In genomic region chr16:86072328-86073102, GRCh38 we compare ENCODE assay signal across 8 cellular contexts.
DNase-seq lines count a peak whose midpoint lies in the region; ATAC-seq and TF ChIP-seq lines count a peak whose summit lies in the region.

No MANE protein-coding gene starts in this region.

- no peak overlapping the region for H2AFZ ChIP-seq in Loucy (ENCODE audit: low read length)

- peak overlapping the region in 1 of 2 donors; percentile 50 for H3K27ac ChIP-seq in lung (ENCODE audit: low read depth in 1 of 2, low read length in 1 of 2)

- 45 to 52% methylated on average over 21 of the region's 21 CpGs for WGBS in lung, 2 donors

- no peak overlapping the region for H3K27ac Mint-ChIP-seq in T-helper 2 cell treated with Interferon-gamma antibody and Interleukin-4, amounts not matched to agents 5 μg/mL and 100 μg/mL, for 36 hours

- H3K4me1 Mint-ChIP-seq in T-helper 2 cell treated with Interferon-gamma antibody and Interleukin-4, amounts not matched to agents 5 μg/mL and 100 μg/mL, for 36 hours (ENCODE audit: low read depth): peaks cover 3% of the 10 kb centered on the region

- H3K9me3 Mint-ChIP-seq in T-helper 2 cell treated with Interferon-gamma antibody and Interleukin-4, amounts not matched to agents 5 μg/mL and 100 μg/mL, for 36 hours: no peaks in the 10 kb centered on the region

- no peaks in the 10 kb centered on the region for H3K4me1 ChIP-seq in Loucy (ENCODE audit: insufficient read depth, low read length, poor library complexity, severe bottlenecking)
- H3K4me1 ChIP-seq in lung (ENCODE audit: control insufficient read depth in 2 of 2, insufficient read depth in 2 of 2, low read length in 2 of 2): peaks cover 0 to 3% of the 10 kb centered on the region in 2 donors

- H3K4me3 Mint-ChIP-seq in T-helper 2 cell treated with Interferon-gamma antibody and Interleukin-4, amounts not matched to agents 5 μg/mL and 100 μg/mL, for 36 hours: no peak overlapping the region

- no peaks in the 10 kb centered on the region for H3K36me3 Mint-ChIP-seq in T-helper 2 cell treated with Interferon-gamma antibody and Interleukin-4, amounts not matched to agents 5 μg/mL and 100 μg/mL, for 36 hours (ENCODE audit: low read depth)

- no peaks in the 10 kb centered on the region for H3K36me3 ChIP-seq in GM06990 (ENCODE audit: control insufficient read depth, insufficient read depth, low read length)
- no peaks in the 10 kb centered on the region for H3K36me3 ChIP-seq in Loucy (ENCODE audit: insufficient read depth, low read length)
- no peaks in the 10 kb centered on the region for H3K36me3 ChIP-seq in lung (ENCODE audit: control insufficient read depth in 2 of 2, insufficient read depth in 2 of 2, low read length in 2 of 2)

- no peaks in the 10 kb centered on the region for H4K20me1 ChIP-seq in Loucy (ENCODE audit: insufficient read depth, low read length, poor library complexity, severe bottlenecking)

- H3K4me2 ChIP-seq in Loucy (ENCODE audit: low read depth, low read length, poor library complexity, severe bottlenecking): no peak overlapping the region

- H3K9me3 ChIP-seq in Loucy (ENCODE audit: insufficient read depth, low read depth, low read length): no peaks in the 10 kb centered on the region
- no peaks in the 10 kb centered on the region for H3K9me3 ChIP-seq in lung (ENCODE audit: control insufficient read depth in 2 of 2, insufficient read depth in 1 of 2, low read length in 1 of 2)

- H3K9me2 ChIP-seq in Loucy (replicated peaks; ENCODE audit: low read depth, low read length): no peaks in the 10 kb centered on the region

- DNase-seq in GM06990 (ENCODE audit: extremely low read depth, insufficient read length) (no peak), dermis blood vessel endothelial cell (peak; percentile 87), lung (ENCODE audit: low spot score) (peak; percentile 50)
- DNase-seq in T-helper 2 cell treated with Interferon-gamma antibody and Interleukin-4, amounts not matched to agents 5 μg/mL and 100 μg/mL, for 36 hours (ENCODE audit: low spot score): peak; percentile 13
- DNase-seq in stimulated activated naive CD4-positive, alpha-beta T cell treated with Interleukin-2 at 50 U/mL for 16 hours (lab: John Stamatoyannopoulos, UW): peak; percentile 7

- no peaks in the 10 kb centered on the region for H3F3A ChIP-seq in Loucy (ENCODE audit: low read depth)

- TF ChIP-seq CTCF in GM06990 (IDR thresholded peaks at IDR 0.05; ENCODE audit: insufficient read depth, low read length, poor library complexity, severe bottlenecking): peak; percentile 83
- TF ChIP-seq CTCF in Loucy (conservative IDR thresholded peaks at IDR 0.05; ENCODE audit: low read length): peak; percentile 78
- TF ChIP-seq CTCF in lung (IDR thresholded peaks at IDR 0.05; ENCODE audit: control extremely low read depth, extremely low read depth): peak; percentile 59

- ATAC-seq in lung (ENCODE audit: insufficient read depth, low FRiP score) (no peak), HG02623 (IDR thresholded peaks at IDR 0.05; ENCODE audit: unreplicated experiment) (no peak), HG03139 (IDR thresholded peaks at IDR 0.05; ENCODE audit: unreplicated experiment) (no peak)

- H3K9ac ChIP-seq in Loucy (ENCODE audit: low read depth, low read length, poor library complexity, severe bottlenecking): no peak overlapping the region

- H3K79me2 ChIP-seq in Loucy (ENCODE audit: insufficient read depth, low read length): no peaks in the 10 kb centered on the region

- no peaks in the 10 kb centered on the region for H3K27me3 Mint-ChIP-seq in T-helper 2 cell treated with Interferon-gamma antibody and Interleukin-4, amounts not matched to agents 5 μg/mL and 100 μg/mL, for 36 hours (ENCODE audit: low read depth)

- no peaks in the 10 kb centered on the region; the same call in 1 of the 2 replicates for H3K27me3 ChIP-seq in GM06990 (replicated peaks; ENCODE audit: control insufficient read depth, insufficient read depth, low read length)
- H3K27me3 ChIP-seq in Loucy (ENCODE audit: insufficient read depth, low read length, poor library complexity, severe bottlenecking): no peaks in the 10 kb centered on the region
- no peaks in the 10 kb centered on the region for H3K27me3 ChIP-seq in lung (ENCODE audit: control insufficient read depth, insufficient read depth)

- H3K4me3 ChIP-seq in GM06990 (replicated peaks; ENCODE audit: low read depth, low read length) (no peak overlapping the region), Loucy (ENCODE audit: low read length, poor library complexity, severe bottlenecking) (no peak overlapping the region), lung (no peak overlapping the region)
